ENCODE assay signal across 22 cellular contexts in genomic region chr18:58381676-58382411, GRCh38.
DNase-seq lines count a peak whose midpoint lies in the region; ATAC-seq, FAIRE-seq and TF ChIP-seq lines count a peak whose summit lies in the region.
"Had no signal": no experiment of that assay in that cellular context is flagged by ENCODE, and none has a peak within 500 bp of the region (broad histone marks: within the 10 kb centered on the region; RNA-seq: fewer than 3 reads in every experiment).

No MANE protein-coding gene starts in this region.

- no peaks in the 10 kb centered on the region for H4K20me1 ChIP-seq in GM23338 (replicated peaks; ENCODE audit: insufficient read depth)

- peaks cover 5% of the 10 kb centered on the region; the same call in 2 of the 3 replicates for H3K4me1 Mint-ChIP-seq in GM23338
- peaks cover 41% of the 10 kb centered on the region for H3K4me1 Mint-ChIP-seq in nephron
- H3K4me1 Mint-ChIP-seq: CD4-positive, CD25-positive, alpha-beta regulatory T cell; CD8-positive, alpha-beta memory T cell had no signal

- TF ChIP-seq POLR2A in breast epithelium (IDR thresholded peaks at IDR 0.05): no peak

- no peaks in the 10 kb centered on the region for H3K9me3 ChIP-seq in breast epithelium
- H3K9me3 ChIP-seq: BE2C had no signal

- intact Hi-C loops in breast epithelium (cut with DNase I; ENCODE audit: low total_unique reads): no loop called here

- H3K4me1 ChIP-seq in GM23338 (ENCODE audit: insufficient read depth) (no peaks in the 10 kb centered on the region; the same call in 1 of the 2 replicates), breast epithelium (no peaks in the 10 kb centered on the region)
- H3K4me1 ChIP-seq: BE2C had no signal

- peak; percentile 76 for FAIRE-seq in bronchial epithelial cell (lab: Jason Lieb, UNC)
- FAIRE-seq: A204.1, GM12878, GM19239, H54 had no signal

- no peaks in the 10 kb centered on the region for H3K9me3 Mint-ChIP-seq in GM23338
- no peaks in the 10 kb centered on the region for H3K9me3 Mint-ChIP-seq in nephron
- H3K9me3 Mint-ChIP-seq: CD4-positive, CD25-positive, alpha-beta regulatory T cell; CD8-positive, alpha-beta memory T cell had no signal

- no peak for ATAC-seq in GM23338
- ATAC-seq in GM19397 (IDR thresholded peaks at IDR 0.05; ENCODE audit: unreplicated experiment): no peak
- ATAC-seq: GM12878 had no signal

- peaks cover 32% of the 10 kb centered on the region for H3K36me3 Mint-ChIP-seq in GM23338 (ENCODE audit: low read depth)
- H3K36me3 Mint-ChIP-seq in nephron (ENCODE audit: low read depth): peaks cover 60% of the 10 kb centered on the region
- H3K36me3 Mint-ChIP-seq: CD8-positive, alpha-beta memory T cell had no signal

- H3K27ac ChIP-seq in GM23338 (ENCODE audit: low read depth) (no peak overlapping the region), breast epithelium (no peak overlapping the region)
- H3K27ac ChIP-seq: GM23248 had no signal

- H3K27me3 ChIP-seq in GM23338 (ENCODE audit: insufficient read depth) (no peaks in the 10 kb centered on the region), bronchial epithelial cell (ENCODE audit: control insufficient read depth, insufficient read depth, low read length) (no peaks in the 10 kb centered on the region), breast epithelium (no peaks in the 10 kb centered on the region)
- H3K27me3 ChIP-seq: BE2C had no signal

- H3K36me3 ChIP-seq in GM23338 (ENCODE audit: insufficient read depth) (no peaks in the 10 kb centered on the region; the same call in none of the 2 replicates), bronchial epithelial cell (ENCODE audit: control insufficient read depth, insufficient read depth, low read length) (peaks cover 17% of the 10 kb centered on the region), breast epithelium (peaks cover 4% of the 10 kb centered on the region)
- H3K36me3 ChIP-seq: BE2C had no signal

- DNase-seq in GM23338 (ENCODE audit: low spot score): no peak
- no peak for DNase-seq in bronchial epithelial cell (ENCODE audit: low read depth)
- no peak for DNase-seq in DMS 273 (lab: John Stamatoyannopoulos, UW; ENCODE audit: unreplicated experiment)
- DNase-seq in breast epithelium (ENCODE audit: low spot score in 2 of 2): no peak
- DNase-seq: ACHN; BE2C; C1 segment of cervical spinal cord; CD4-positive, CD25-positive, alpha-beta regulatory T cell; CD8-positive, alpha-beta memory T cell; COR-L47; DMS 273 treated with DMSO at 0.1 percent for 48 hours; DMS53; DND-41; EL; GM23248; HCEC 1CT had no signal

- H3K9me2 ChIP-seq in GM23338 (ENCODE audit: insufficient read depth): no peaks in the 10 kb centered on the region

- peak overlapping the region; percentile 24; the same call in 1 of the 2 replicates for H3K27ac Mint-ChIP-seq in GM23338
- peak overlapping the region; percentile 54 to 75 (median 64) for H3K27ac Mint-ChIP-seq in nephron
- H3K27ac Mint-ChIP-seq: CD8-positive, alpha-beta memory T cell had no signal

- H2AFZ ChIP-seq in GM23338: no peak overlapping the region
- H2AFZ ChIP-seq: GM23248 had no signal

- H3K4me3 Mint-ChIP-seq in GM23338 (no peak overlapping the region), nephron (no peak overlapping the region)
- H3K4me3 Mint-ChIP-seq: CD4-positive, CD25-positive, alpha-beta regulatory T cell; CD8-positive, alpha-beta memory T cell had no signal

- no peaks in the 10 kb centered on the region for H3F3A ChIP-seq in GM23338 (replicated peaks; ENCODE audit: low read depth)

- H3K4me2 ChIP-seq in GM23338: no peak overlapping the region

- H3K4me3 ChIP-seq in GM23338 (no peak overlapping the region), bronchial epithelial cell (ENCODE audit: low read depth, low read length) (no peak overlapping the region), breast epithelium (no peak overlapping the region)
- H3K4me3 ChIP-seq: GM12878, GM23248 had no signal

- no peaks in the 10 kb centered on the region for H3K79me2 ChIP-seq in GM23338 (replicated peaks; ENCODE audit: insufficient read depth)

- H3K27me3 Mint-ChIP-seq in GM23338 (ENCODE audit: insufficient read depth, low read depth, poor library complexity) (peaks cover 2% of the 10 kb centered on the region), nephron (ENCODE audit: low read depth) (no peaks in the 10 kb centered on the region)

- TF ChIP-seq CTCF in GM23338 (conservative IDR thresholded peaks at IDR 0.05; ENCODE audit: low read depth in 2 of 2) (no peak), bronchial epithelial cell (IDR thresholded peaks at IDR 0.05; ENCODE audit: insufficient read depth, low read length, severe bottlenecking) (no peak), nephron (IDR thresholded peaks at IDR 0.05; ENCODE audit: unreplicated experiment in 3 of 3) (no peak), breast epithelium (IDR thresholded peaks at IDR 0.05) (no peak)

TF ChIP-seq in GM23338, 12 proteins besides CTCF, POLR2A, EP300 and RAD21 (continues in another document):
- TF ChIP-seq REST (IDR thresholded peaks at IDR 0.05; ENCODE audit: unreplicated experiment) (no peak), POLR2AphosphoS5 (IDR thresholded peaks at IDR 0.05; ENCODE audit: low read depth) (no peak), NANOG (IDR thresholded peaks at IDR 0.05; ENCODE audit: borderline replicate concordance) (no peak), STAT1 (IDR thresholded peaks at IDR 0.05; ENCODE audit: unreplicated experiment) (no peak), CREB1 (CRISPR knock-in tag; IDR thresholded peaks at IDR 0.05; ENCODE audit: low read depth) (no peak), ZNF114 (CRISPR knock-in tag; IDR thresholded peaks at IDR 0.05) (no peak), EZH2phosphoT487 (IDR thresholded peaks at IDR 0.05; ENCODE audit: unreplicated experiment) (no peak), JUNB (IDR thresholded peaks at IDR 0.05; ENCODE audit: unreplicated experiment) (no peak), ZNF331 (CRISPR knock-in tag; IDR thresholded peaks at IDR 0.05; ENCODE audit: low read depth) (no peak), EZH2 (IDR thresholded peaks at IDR 0.05; ENCODE audit: low read depth, unreplicated experiment) (no peak)
